8 cellular contexts compared by ENCODE assay signal in the genomic region with DNA sequence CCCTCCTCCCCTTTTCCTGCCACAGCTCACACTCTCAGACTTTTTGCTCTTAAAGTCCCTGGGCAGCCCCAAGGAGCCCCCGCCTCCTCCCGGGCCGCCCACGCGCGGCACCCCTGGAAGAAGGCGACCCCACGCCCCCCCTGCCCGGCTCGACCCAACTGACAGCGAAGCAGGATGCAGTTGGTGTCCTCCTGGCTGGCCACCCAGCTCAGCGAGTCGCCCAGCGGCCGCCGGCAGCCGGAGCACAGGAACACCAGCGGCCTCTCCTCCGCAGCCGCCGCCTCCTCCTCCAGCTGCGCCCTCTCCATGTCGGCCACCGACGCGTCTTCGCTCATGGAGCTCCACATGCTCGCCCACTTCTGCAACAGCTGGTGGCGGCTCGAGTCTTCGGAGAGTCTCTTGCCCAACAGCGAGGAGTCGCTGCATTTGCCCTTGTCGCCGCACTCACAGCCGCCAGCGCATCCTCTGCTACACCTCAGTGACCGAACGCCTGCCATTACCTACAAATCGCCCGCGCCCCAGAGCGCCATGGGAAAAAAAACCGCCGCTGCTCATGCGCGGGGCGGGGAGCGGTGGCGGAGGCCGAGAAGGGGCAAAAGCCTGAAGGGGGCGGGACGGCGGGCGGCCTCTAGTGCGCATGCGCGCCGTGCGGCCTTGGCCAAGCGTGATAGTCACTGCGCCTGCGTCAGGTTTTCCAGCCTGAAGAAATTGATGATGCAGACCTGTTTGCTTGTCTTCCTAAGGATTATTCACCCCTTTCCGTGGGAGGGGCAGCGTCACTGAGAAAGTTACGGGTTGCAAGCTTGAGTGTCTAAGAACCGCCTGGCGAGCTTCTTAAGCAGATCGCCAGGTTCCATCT.
A peak's percentile ranks its signal among the peaks of the same experiment; 100 is the strongest.
DNase-seq lines count a peak whose midpoint lies in the region; ATAC-seq and TF ChIP-seq lines count a peak whose summit lies in the region.

A gene with protein sequence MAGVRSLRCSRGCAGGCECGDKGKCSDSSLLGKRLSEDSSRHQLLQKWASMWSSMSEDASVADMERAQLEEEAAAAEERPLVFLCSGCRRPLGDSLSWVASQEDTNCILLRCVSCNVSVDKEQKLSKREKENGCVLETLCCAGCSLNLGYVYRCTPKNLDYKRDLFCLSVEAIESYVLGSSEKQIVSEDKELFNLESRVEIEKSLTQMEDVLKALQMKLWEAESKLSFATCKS (minus strand): TSS at position 532 of the 859 bp plus-strand sequence. CDS start 35 bp downstream, at position 497.

- ATAC-seq in GM19025 (IDR thresholded peaks at IDR 0.05; ENCODE audit: low read depth, unreplicated experiment): peak; percentile 93
- ATAC-seq in HG03342 (IDR thresholded peaks at IDR 0.05; ENCODE audit: unreplicated experiment): peak; percentile 93

- peak within 1 kb of the TSS; percentile 91 for H3K4me3 ChIP-seq in AG09309 (ENCODE audit: control insufficient read depth, low read depth, low read length)

- TF ChIP-seq CTCF in AG09309 (IDR thresholded peaks at IDR 0.05; ENCODE audit: control insufficient read depth, insufficient read depth, low read depth, low read length, missing control alignments): no peak

- DNase-seq in AG09309 (ENCODE audit: low read depth) (peak; percentile 80), NCI-H446 (lab: John Stamatoyannopoulos, UW) (peak; percentile 87 to 98), cerebellar cortex (ENCODE audit: low spot score) (peak; percentile 93), islet precursor cell (peak; percentile 98)
- peak; percentile 96 for DNase-seq in activated CD4-positive, CD25-positive, alpha-beta regulatory T cell treated with anti-CD3 and anti-CD28 coated beads, Interleukin-2, amount 50 U/mL, for 16 hours (ENCODE audit: low read depth, low spot score)
- DNase-seq in stimulated activated CD4-positive, alpha-beta T cell treated with anti-CD3 and anti-CD28 coated beads, Interleukin-12 subunit alpha, Interleukin-12 subunit beta, amount 100 ng/mL, for 48 hours (ENCODE audit: low read depth in 2 of 3, low spot score in 1 of 3): peak; percentile 95 to 98 (median 97)

Comparison
In these comparisons a context has a peak if more than half of its experiments do, and no peak if none do; other contexts are left out.
1. Peak in every context shown above with its lines: DNase-seq, ATAC-seq and H3K4me3 ChIP-seq.